Comparison of ENCODE assay signal across 17 cellular contexts in the genomic region with DNA sequence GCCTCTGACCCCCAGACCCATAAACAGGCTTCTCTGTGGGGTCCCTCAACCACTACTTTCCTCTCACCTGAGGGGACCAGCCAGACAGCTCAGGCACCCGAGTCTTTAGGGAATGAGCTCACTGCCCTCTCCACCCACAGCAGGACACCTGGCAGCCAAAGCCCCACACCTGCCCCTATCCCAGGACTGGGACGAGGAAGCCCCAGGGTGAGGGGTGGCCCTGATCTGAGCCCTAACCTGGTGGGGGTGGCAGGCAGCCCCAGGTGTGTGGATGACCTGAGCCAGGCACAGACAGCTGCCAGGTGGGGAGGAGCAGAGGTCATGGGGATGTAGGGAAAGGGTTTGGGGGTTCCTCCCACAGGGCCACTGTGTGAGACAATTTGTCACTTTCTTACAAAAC. TPM values are rescaled to one million over a fixed set of nuclear protein-coding genes. Genes with fewer than 3 reads are reported as not detected.
DNase-seq lines count a peak whose midpoint lies in the region; ATAC-seq and TF ChIP-seq lines count a peak whose summit lies in the region.
"Had no signal": no experiment of that assay in that cellular context is flagged by ENCODE, and none has a peak within 500 bp of the region (broad histone marks: within the 10 kb centered on the region; RNA-seq: fewer than 3 reads in every experiment).

No MANE protein-coding gene starts in this region.

- H3K4me1 ChIP-seq in Loucy (ENCODE audit: insufficient read depth, low read length, poor library complexity, severe bottlenecking) (peaks cover 15% of the 10 kb centered on the region), body of pancreas (peaks cover 23% of the 10 kb centered on the region), aorta (ENCODE audit: control insufficient read depth in 1 of 2, insufficient read depth in 2 of 2, low read length in 2 of 2) (no peaks in the 10 kb centered on the region), PC-3 (ENCODE audit: insufficient read depth, low read length) (peaks cover 11% of the 10 kb centered on the region), BE2C (peaks cover 10% of the 10 kb centered on the region)
- H3K4me1 ChIP-seq: Peyer's patch had no signal

- BruUV-seq in PC-3 (replicated peaks; lab: Mats Ljungman, UMichigan), result no TSS peak

- CTCF ChIA-PET in PC-3 (lab: Charles Lee), result interaction anchor here (0.6 kb wide), 1 partner anchor 15 kb away, joined by 3 read pairs; no protein-coding TSS in a partner anchor
- CTCF ChIA-PET in activated naive CD4-positive, alpha-beta T cell treated with anti-CD3 and anti-CD28 coated beads, Interleukin-2, amount 10 ng/mL, durations not matched to agents 7 days and 5 days (lab: Charles Lee), result interaction anchor here (0.9 to 2.4 kb wide), 6 partner anchors 9 to 89 kb away, joined by 3 to 10 read pairs (median 4); no protein-coding TSS in a partner anchor

- intact Hi-C loops in body of pancreas (cut with DNase I), result no loop called here
- intact Hi-C loops in aorta (cut with DNase I), result loop anchor here (10.0 kb wide), 2 partner anchors 197 to 407 kb away; no protein-coding TSS in a partner anchor
- intact Hi-C loops in PC-3 (cut with micrococcal nuclease), result loop anchor here (10.0 kb wide), 2 partner anchors 97 to 167 kb away; a partner anchor contains a TSS

- H3F3A ChIP-seq in Loucy (ENCODE audit: low read depth) (0 out of 2 replicates have a peak, but pooled peaks cover 5% of the 10 kb centered on the region), PC-3 (ENCODE audit: low read length, unreplicated experiment) (no peaks in the 10 kb centered on the region)

- H3K9ac ChIP-seq in Loucy (ENCODE audit: low read depth, low read length, poor library complexity, severe bottlenecking) (peak overlapping the region; percentile 27), PC-3 (ENCODE audit: low read length) (no peak overlapping the region)

- H3K4me2 ChIP-seq in Loucy (ENCODE audit: low read depth, low read length, poor library complexity, severe bottlenecking) (no peak overlapping the region), PC-3 (ENCODE audit: low read length) (no peak overlapping the region)

- H3K27ac ChIP-seq in body of pancreas (peak overlapping the region in 1 of 4 donors; percentile 19), aorta (ENCODE audit: low read depth in 1 of 2, low read length in 2 of 2) (no peak overlapping the region), PC-3 (ENCODE audit: low read length) (no peak overlapping the region)
- H3K27ac ChIP-seq: Peyer's patch had no signal

- TF ChIP-seq POLR2A in body of pancreas (IDR thresholded peaks at IDR 0.05), result no peak

- no peaks in the 10 kb centered on the region for H3K9me3 Mint-ChIP-seq in activated naive CD4-positive, alpha-beta T cell treated with anti-CD3 and anti-CD28 coated beads, Interleukin-2, amount 10 ng/mL, durations not matched to agents 7 days and 5 days
- H3K9me3 Mint-ChIP-seq: CD8-positive, alpha-beta memory T cell; T-cell had no signal

- H2AFZ ChIP-seq in Loucy (ENCODE audit: low read length), result no peak overlapping the region
- H2AFZ ChIP-seq in PC-3 (ENCODE audit: low read length), result no peak overlapping the region

- H3K4me1 Mint-ChIP-seq in activated naive CD4-positive, alpha-beta T cell treated with anti-CD3 and anti-CD28 coated beads, Interleukin-2, amount 10 ng/mL, durations not matched to agents 7 days and 5 days, result peaks cover 8% of the 10 kb centered on the region

- H3K27me3 ChIP-seq in Loucy (ENCODE audit: insufficient read depth, low read length, poor library complexity, severe bottlenecking) (no peaks in the 10 kb centered on the region), body of pancreas (no peaks in the 10 kb centered on the region), aorta (ENCODE audit: control insufficient read depth in 1 of 2, insufficient read depth in 2 of 2, low read length in 1 of 2) (no peaks in the 10 kb centered on the region), PC-3 (ENCODE audit: low read length) (no peaks in the 10 kb centered on the region), BE2C (no peaks in the 10 kb centered on the region)
- H3K27me3 ChIP-seq: Peyer's patch, SJCRH30 had no signal

- DNase-seq in DMS53 (lab: John Stamatoyannopoulos, UW) (peak; percentile 72), DMS53 treated with DMSO at 0.1 percent for 48 hours (lab: John Stamatoyannopoulos, UW; ENCODE audit: unreplicated experiment) (no peak), body of pancreas (peak in 1 of 4 donors; percentile 60), aorta (no peak), PC-3 (no peak), BE2C (no peak)
- DNase-seq in activated naive CD4-positive, alpha-beta T cell treated with anti-CD3 and anti-CD28 coated beads, Interleukin-2, amount 10 ng/mL, durations not matched to agents 7 days and 5 days, result no peak
- DNase-seq: 8988T; C1 segment of cervical spinal cord; CD8-positive, alpha-beta memory T cell; DMS79; NCI-H1105; T-cell had no signal

- H3K9me2 ChIP-seq in Loucy (replicated peaks; ENCODE audit: low read depth, low read length) (no peaks in the 10 kb centered on the region), PC-3 (replicated peaks; ENCODE audit: low read length) (no peaks in the 10 kb centered on the region)

- POLR2A ChIA-PET in PC-3 (lab: Charles Lee; ENCODE audit: unreplicated experiment), result no interaction called here

- H3K79me2 ChIP-seq in Loucy (ENCODE audit: insufficient read depth, low read length) (no peaks in the 10 kb centered on the region), PC-3 (ENCODE audit: low read length) (no peaks in the 10 kb centered on the region)

- no peak overlapping the region for H3K4me3 Mint-ChIP-seq in activated naive CD4-positive, alpha-beta T cell treated with anti-CD3 and anti-CD28 coated beads, Interleukin-2, amount 10 ng/mL, durations not matched to agents 7 days and 5 days
- H3K4me3 Mint-ChIP-seq: CD8-positive, alpha-beta memory T cell; T-cell had no signal

- no peak overlapping the region for H3K27ac Mint-ChIP-seq in activated naive CD4-positive, alpha-beta T cell treated with anti-CD3 and anti-CD28 coated beads, Interleukin-2, amount 10 ng/mL, durations not matched to agents 7 days and 5 days
- H3K27ac Mint-ChIP-seq: CD8-positive, alpha-beta memory T cell; T-cell had no signal

- peak; percentile 51 for ATAC-seq in body of pancreas
- ATAC-seq in aorta (ENCODE audit: low FRiP score), result peak; percentile 11
- ATAC-seq in PC-3, result no peak
- ATAC-seq: T-cell had no signal

- H4K20me1 ChIP-seq in Loucy (ENCODE audit: insufficient read depth, low read length, poor library complexity, severe bottlenecking) (no peaks in the 10 kb centered on the region), PC-3 (ENCODE audit: low read length) (no peaks in the 10 kb centered on the region)

- 17 to 72% methylated on average over 1 to 2 of the region's 2 CpGs for WGBS in body of pancreas, 2 donors
- 84% methylated on average over 2 of the region's 2 CpGs for WGBS in aorta, 2 donors

- peaks cover 76% of the 10 kb centered on the region for H3K27me3 Mint-ChIP-seq in activated naive CD4-positive, alpha-beta T cell treated with anti-CD3 and anti-CD28 coated beads, Interleukin-2, amount 10 ng/mL, durations not matched to agents 7 days and 5 days

- H3K36me3 ChIP-seq in Loucy (ENCODE audit: insufficient read depth, low read length), result no peaks in the 10 kb centered on the region
- no peaks in the 10 kb centered on the region for H3K36me3 ChIP-seq in body of pancreas (replicated peaks in 1 of 2; ENCODE audit: insufficient read depth in 1 of 2, low read depth in 2 of 2)
- no peaks in the 10 kb centered on the region for H3K36me3 ChIP-seq in aorta (ENCODE audit: control insufficient read depth in 1 of 2, insufficient read depth in 2 of 2, low read length in 1 of 2)
- H3K36me3 ChIP-seq in PC-3 (ENCODE audit: low read depth, low read length), result no peaks in the 10 kb centered on the region
- H3K36me3 ChIP-seq in BE2C, result no peaks in the 10 kb centered on the region; the same call in 1 of the 2 replicates
- H3K36me3 ChIP-seq: Peyer's patch, SJCRH30 had no signal

- H3K4me3 ChIP-seq in Loucy (ENCODE audit: low read length, poor library complexity, severe bottlenecking), result no peak overlapping the region
- no peak overlapping the region for H3K4me3 ChIP-seq in body of pancreas
- H3K4me3 ChIP-seq in aorta (ENCODE audit: low read length in 2 of 2), result no peak overlapping the region
- no peak overlapping the region for H3K4me3 ChIP-seq in PC-3 (ENCODE audit: low read length)
- H3K4me3 ChIP-seq in BE2C (ENCODE audit: low read depth, low read length), result no peak overlapping the region
- H3K4me3 ChIP-seq: K562, Peyer's patch had no signal

- H3K36me3 Mint-ChIP-seq in activated naive CD4-positive, alpha-beta T cell treated with anti-CD3 and anti-CD28 coated beads, Interleukin-2, amount 10 ng/mL, durations not matched to agents 7 days and 5 days, result no peaks in the 10 kb centered on the region
- H3K36me3 Mint-ChIP-seq: CD8-positive, alpha-beta memory T cell; T-cell had no signal

- TF ChIP-seq CTCF in Loucy (conservative IDR thresholded peaks at IDR 0.05; ENCODE audit: low read length) (no peak), body of pancreas (IDR thresholded peaks at IDR 0.05) (no peak), PC-3 (conservative IDR thresholded peaks at IDR 0.05; ENCODE audit: low read depth, low read length) (no peak), BE2C (IDR thresholded peaks at IDR 0.05; ENCODE audit: low read depth, low read length) (no peak)

- H3K9me3 ChIP-seq in Loucy (ENCODE audit: insufficient read depth, low read depth, low read length) (no peaks in the 10 kb centered on the region), body of pancreas (no peaks in the 10 kb centered on the region), aorta (ENCODE audit: control insufficient read depth, low read length) (no peaks in the 10 kb centered on the region), PC-3 (ENCODE audit: low read length) (no peaks in the 10 kb centered on the region), BE2C (no peaks in the 10 kb centered on the region)
- H3K9me3 ChIP-seq: Peyer's patch, SJCRH30 had no signal

RNA-seq across cellular contexts. Expression of a gene that starts 1.7 kb away (rescaled TPM):
- total RNA-seq in body of pancreas (not detected), aorta (not detected), PC-3 (2014; rRNA removed) (0.46 and 1.2 TPM in 2 replicates)
- not detected for polyA plus RNA-seq in aorta
- not detected for polyA plus RNA-seq in BE2C (2012; ENCODE audit: insufficient read depth, insufficient read length, low read depth)
- total RNA-seq: CD8-positive, alpha-beta memory T cell; Peyer's patch; T-cell had no signal
- polyA plus RNA-seq: CD8-positive, alpha-beta memory T cell had no signal

RNA-seq across cellular contexts. Expression of a gene that starts 14.2 kb away (rescaled TPM):
- total RNA-seq in body of pancreas, result not detected
- not detected for total RNA-seq in aorta
- polyA plus RNA-seq in aorta, result not detected
- total RNA-seq in PC-3 (2014; rRNA removed), result not detected in 2 replicates
- polyA plus RNA-seq in BE2C (2012; ENCODE audit: insufficient read depth, insufficient read length, low read depth), result 0.65 TPM
- total RNA-seq: CD8-positive, alpha-beta memory T cell; Peyer's patch; T-cell had no signal
- polyA plus RNA-seq: CD8-positive, alpha-beta memory T cell; K562 had no signal

RNA-seq across cellular contexts. Expression of a gene that starts 23.8 kb away (rescaled TPM):
- 1 to 10 TPM; 5.4 to 6.3 TPM for total RNA-seq in body of pancreas
- total RNA-seq in aorta, result 10 to 100 TPM in 1 of 2 donors, 1 to 10 TPM in 1; 9.9 to 15.8 TPM
- polyA plus RNA-seq in aorta, result 10 to 100 TPM in 1 of 2 donors, 1 to 10 TPM in 1; 4.5 to 22.5 TPM
- 56.0 and 61.7 TPM in 2 replicates for total RNA-seq in PC-3 (2014; rRNA removed)
- polyA plus RNA-seq in BE2C (2012; ENCODE audit: insufficient read depth, insufficient read length, low read depth), result 0.42 TPM

RNA-seq across cellular contexts. Expression of a gene that starts 40.0 kb away (rescaled TPM):
- not detected for total RNA-seq in body of pancreas
- 1 to 10 TPM; 2.6 to 3.4 TPM for total RNA-seq in aorta
- under 1 TPM; 0.33 to 0.75 TPM for polyA plus RNA-seq in aorta
- 0.15 and 0.98 TPM in 2 replicates for total RNA-seq in PC-3 (2014; rRNA removed)
- polyA plus RNA-seq in BE2C (2012; ENCODE audit: insufficient read depth, insufficient read length, low read depth), result 0.46 TPM
